In genomic region chr13:60976367-60976766, GRCh38 we compare ENCODE assay signal across 23 cellular contexts.
DNase-seq lines count a peak whose midpoint lies in the region; ATAC-seq and TF ChIP-seq lines count a peak whose summit lies in the region.
"Had no signal": no experiment of that assay in that cellular context is flagged by ENCODE, and none has a peak within 500 bp of the region (broad histone marks: within the 10 kb centered on the region; RNA-seq: fewer than 3 reads in every experiment).

No MANE protein-coding gene starts in this region.

- intact Hi-C loops in left ventricle myocardium inferior (cut with micrococcal nuclease) = no loop called here
- intact Hi-C loops in left ventricle myocardium superior (cut with micrococcal nuclease) = no loop called here
- intact Hi-C loops in cardiac septum (cut with DNase I) = no loop called here

- no peaks in the 10 kb centered on the region for H3K36me3 ChIP-seq in cardiac muscle cell
- no peaks in the 10 kb centered on the region for H3K36me3 ChIP-seq in left ventricle myocardium inferior
- H3K36me3 ChIP-seq: BE2C, BLaER1 had no signal

- H3K4me1 ChIP-seq in cardiac muscle cell (ENCODE audit: low read depth) (peaks cover 37% of the 10 kb centered on the region), left ventricle myocardium inferior (peaks cover 10% of the 10 kb centered on the region)
- H3K4me1 ChIP-seq: BE2C, BLaER1 had no signal

- peak in 1 of 2 donors; percentile 64 for DNase-seq in cardiac muscle cell (ENCODE audit: low read depth in 1 of 2, low spot score in 1 of 2)
- no peak for DNase-seq in left ventricle myocardium inferior
- no peak for DNase-seq in left ventricle myocardium superior
- no peak for DNase-seq in cardiac septum (ENCODE audit: low spot score)
- DNase-seq in SK-N-DZ (ENCODE audit: low spot score) = peak; percentile 40
- DNase-seq: 8988T; ACHN; BE2C; C1 segment of cervical spinal cord; CD4-positive, alpha-beta memory T cell; CD4-positive, CD25-positive, alpha-beta regulatory T cell; CD8-positive, alpha-beta memory T cell; COR-L47; DMS 273 treated with DMSO at 0.1 percent for 48 hours; DMS153; DMS53; DMS79; DND-41; EL; GDM1 had no signal

- no peaks in the 10 kb centered on the region for H3K9me3 ChIP-seq in cardiac muscle cell (ENCODE audit: low read depth)
- peaks cover 20% of the 10 kb centered on the region for H3K9me3 ChIP-seq in left ventricle myocardium inferior (replicated peaks)
- H3K9me3 ChIP-seq: BE2C had no signal

- H3K27me3 ChIP-seq in cardiac muscle cell (no peaks in the 10 kb centered on the region), left ventricle myocardium inferior (ENCODE audit: low read depth) (no peaks in the 10 kb centered on the region)
- H3K27me3 ChIP-seq: BE2C, BLaER1 had no signal

- H3K4me3 ChIP-seq in cardiac muscle cell (no peak overlapping the region), left ventricle myocardium inferior (no peak overlapping the region)
- H3K4me3 ChIP-seq: BLaER1, GM12878 had no signal

- TF ChIP-seq CTCF in cardiac muscle cell (IDR thresholded peaks at IDR 0.05; ENCODE audit: low read depth, low read length) = no peak
- TF ChIP-seq CTCF in left ventricle myocardium inferior (IDR thresholded peaks at IDR 0.05; ENCODE audit: borderline replicate concordance) = no peak

- H3K27ac ChIP-seq in cardiac muscle cell (peak overlapping the region; percentile 75), left ventricle myocardium inferior (replicated peaks) (no peak overlapping the region)
- H3K27ac ChIP-seq: BLaER1 had no signal

- ATAC-seq in left ventricle myocardium superior (peak; percentile 45), HG03469 (IDR thresholded peaks at IDR 0.05; ENCODE audit: unreplicated experiment) (no peak)
- ATAC-seq: GM12878 had no signal
